ENCODE assay signal across 20 cellular contexts in genomic region chr1:206600527-206600926, GRCh38. TPM values are rescaled to one million over a fixed set of nuclear protein-coding genes. Genes with fewer than 3 reads are reported as not detected.
A peak's percentile ranks its signal among the peaks of the same experiment; 100 is the strongest.
DNase-seq lines count a peak whose midpoint lies in the region; ATAC-seq and TF ChIP-seq lines count a peak whose summit lies in the region.
"Had no signal": no experiment of that assay in that cellular context is flagged by ENCODE, and none has a peak within 500 bp of the region (broad histone marks: within the 10 kb centered on the region; RNA-seq: fewer than 3 reads in every experiment).

No MANE protein-coding gene starts in this region.

- no peak overlapping the region for H3K4me3 ChIP-seq in astrocyte of the cerebellum (ENCODE audit: low read depth, low read length)
- H3K4me3 ChIP-seq: PC-9, SJCRH30 had no signal

- no peak for TF ChIP-seq CTCF in astrocyte of the cerebellum (IDR thresholded peaks at IDR 0.05; ENCODE audit: low read depth, low read length, missing control alignments)

- in situ Hi-C loops in astrocyte of the cerebellum (cut with HindIII; ENCODE audit: low sequenced_read_pairs), result no loop called here

- peak; percentile 26 for DNase-seq in activated CD8-positive, alpha-beta memory T cell treated with anti-CD3 and anti-CD28 coated beads for 24 hours
- DNase-seq in activated CD8-positive, alpha-beta memory T cell treated with anti-CD3 and anti-CD28 coated beads, Interleukin-2, amount 50 U/mL, for 48 hours, result no peak
- DNase-seq in astrocyte of the cerebellum (ENCODE audit: low read depth) (peak; percentile 48), left lobe of liver (ENCODE audit: low spot score) (no peak), renal cortical epithelial cell (ENCODE audit: low read depth) (peak; percentile 11), NCI-H187 (lab: John Stamatoyannopoulos, UW) (no peak), DMS 273 treated with DMSO at 0.1 percent for 48 hours (lab: John Stamatoyannopoulos, UW) (no peak)
- DNase-seq in stimulated activated naive CD4-positive, alpha-beta T cell (lab: John Stamatoyannopoulos, UW), result no peak
- DNase-seq: BE2C; CD8-positive, alpha-beta memory T cell; DND-41; NCI-H1092; NCI-H1436 treated with DMSO at 0.1 percent for 48 hours; NCI-H1930; NCI-H2107; NCI-H524; NCI-H748 treated with DMSO at 0.1 percent for 48 hours; PC-9; SJCRH30 had no signal

- ATAC-seq in left lobe of liver, result peak; percentile 29
- ATAC-seq: Right ventricle myocardium inferior had no signal

RNA-seq across cellular contexts. Expression of gene EIF2D, which starts 11.7 kb away (rescaled TPM):
- total RNA-seq in left lobe of liver (19.2 TPM), renal cortical epithelial cell (40.5 and 52.8 TPM in 2 replicates)

RNA-seq across cellular contexts. Expression of gene DYRK3, which starts 34.8 kb away (rescaled TPM):
- total RNA-seq in left lobe of liver, result 4.4 TPM
- total RNA-seq in renal cortical epithelial cell, result 13.5 and 15.6 TPM in 2 replicates

Comparison
In these comparisons a context has a peak if more than half of its experiments do, and no peak if none do; other contexts are left out.
1. DNase-seq: peak in activated CD8-positive, alpha-beta memory T cell treated with anti-CD3 and anti-CD28 coated beads for 24 hours (single experiment), astrocyte of the cerebellum (single experiment) and renal cortical epithelial cell (single experiment); none in activated CD8-positive, alpha-beta memory T cell treated with anti-CD3 and anti-CD28 coated beads, Interleukin-2, amount 50 U/mL, for 48 hours (single experiment), left lobe of liver (single experiment), NCI-H187 (0 of 2), stimulated activated naive CD4-positive, alpha-beta T cell (0 of 6) and DMS 273 treated with DMSO at 0.1 percent for 48 hours (single experiment).